ENCODE assay signal across 16 cellular contexts in genomic region chr4:103994059-103994458, GRCh38.
A peak's percentile ranks its signal among the peaks of the same experiment; 100 is the strongest.
DNase-seq lines count a peak whose midpoint lies in the region; ATAC-seq, FAIRE-seq and TF ChIP-seq lines count a peak whose summit lies in the region.
"Had no signal": no experiment of that assay in that cellular context is flagged by ENCODE, and none has a peak within 500 bp of the region (broad histone marks: within the 10 kb centered on the region; RNA-seq: fewer than 3 reads in every experiment).

No MANE protein-coding gene starts in this region.

- intact Hi-C loops in aorta (cut with DNase I) = no loop called here

- no peaks in the 10 kb centered on the region for H3K9me2 ChIP-seq in GM23338 (ENCODE audit: insufficient read depth)

- H3K27ac Mint-ChIP-seq in GM23338 = no peak overlapping the region
- H3K27ac Mint-ChIP-seq: activated CD4-positive, alpha-beta T cell treated with anti-CD3 and anti-CD28 coated beads, Interleukin-2, amount 10 ng/mL, durations not matched to agents 24 days and 14 days; naive thymus-derived CD8-positive, alpha-beta T cell had no signal

- H3K27ac ChIP-seq in GM23338 (ENCODE audit: low read depth) (no peak overlapping the region), foreskin keratinocyte (no peak overlapping the region), aorta (ENCODE audit: low read depth in 1 of 2, low read length in 2 of 2) (no peak overlapping the region)
- H3K27ac ChIP-seq: BLaER1 treated with 17β-estradiol and CSF1 and Interleukin-3, amounts not matched to agents 10 nM and 100 nM; dorsolateral prefrontal cortex had no signal

- H3K36me3 ChIP-seq in GM23338 (ENCODE audit: insufficient read depth) (no peaks in the 10 kb centered on the region; the same call in none of the 2 replicates), aorta (ENCODE audit: control insufficient read depth in 1 of 2, insufficient read depth in 2 of 2, low read length in 1 of 2) (no peaks in the 10 kb centered on the region)
- H3K36me3 ChIP-seq: BLaER1 treated with 17β-estradiol and CSF1 and Interleukin-3, amounts not matched to agents 10 nM and 100 nM had no signal

- H4K20me1 ChIP-seq in GM23338 (replicated peaks; ENCODE audit: insufficient read depth) = no peaks in the 10 kb centered on the region
- H4K20me1 ChIP-seq: BLaER1 treated with 17β-estradiol and CSF1 and Interleukin-3, amounts not matched to agents 10 nM and 100 nM had no signal

- H3K36me3 Mint-ChIP-seq in GM23338 (ENCODE audit: low read depth) = peaks cover 17% of the 10 kb centered on the region; the same call in 2 of the 3 replicates

- DNase-seq in GM23338 (ENCODE audit: low spot score) (peak; percentile 70), OCI-M1 (lab: John Stamatoyannopoulos, UW) (peak; percentile 38), foreskin keratinocyte (peak in 1 of 2 donors; percentile 45), T-helper 9 cell (no peak), aorta (no peak), dedifferentiated amniotic fluid mesenchymal stem cell (ENCODE audit: extremely low spot score) (no peak)
- DNase-seq: activated CD4-positive, alpha-beta T cell treated with anti-CD3 and anti-CD28 coated beads, Interleukin-2, amount 10 ng/mL, durations not matched to agents 24 days and 14 days; dorsolateral prefrontal cortex; hypothalamus; KG1; naive thymus-derived CD8-positive, alpha-beta T cell; stimulated activated CD4-positive, alpha-beta T cell treated with anti-CD3 and anti-CD28 coated beads, Interleukin-2, amount 100 ng/mL, for 24 hours had no signal

- H3K27me3 ChIP-seq in GM23338 (ENCODE audit: insufficient read depth) = no peaks in the 10 kb centered on the region
- H3K27me3 ChIP-seq in foreskin keratinocyte = no peaks in the 10 kb centered on the region
- H3K27me3 ChIP-seq in aorta (ENCODE audit: control insufficient read depth in 1 of 2, insufficient read depth in 2 of 2, low read length in 1 of 2) = no peaks in the 10 kb centered on the region
- H3K27me3 ChIP-seq: BLaER1 treated with 17β-estradiol and CSF1 and Interleukin-3, amounts not matched to agents 10 nM and 100 nM; dorsolateral prefrontal cortex had no signal

- H3K4me1 ChIP-seq in GM23338 (ENCODE audit: insufficient read depth) (peaks cover 6% of the 10 kb centered on the region; the same call in 1 of the 2 replicates), foreskin keratinocyte (peaks cover 13% of the 10 kb centered on the region), aorta (ENCODE audit: control insufficient read depth in 1 of 2, insufficient read depth in 2 of 2, low read length in 2 of 2) (no peaks in the 10 kb centered on the region)
- H3K4me1 ChIP-seq: BLaER1 treated with 17β-estradiol and CSF1 and Interleukin-3, amounts not matched to agents 10 nM and 100 nM had no signal

- H3K27me3 Mint-ChIP-seq in GM23338 (ENCODE audit: insufficient read depth, low read depth, poor library complexity) = no peaks in the 10 kb centered on the region
- H3K27me3 Mint-ChIP-seq: activated CD4-positive, alpha-beta T cell treated with anti-CD3 and anti-CD28 coated beads, Interleukin-2, amount 10 ng/mL, durations not matched to agents 24 days and 14 days had no signal

- no peak overlapping the region for H3K4me3 Mint-ChIP-seq in GM23338
- H3K4me3 Mint-ChIP-seq: activated CD4-positive, alpha-beta T cell treated with anti-CD3 and anti-CD28 coated beads, Interleukin-2, amount 10 ng/mL, durations not matched to agents 24 days and 14 days; naive thymus-derived CD8-positive, alpha-beta T cell had no signal

- peaks cover 11% of the 10 kb centered on the region for H3K4me1 Mint-ChIP-seq in GM23338
- H3K4me1 Mint-ChIP-seq: activated CD4-positive, alpha-beta T cell treated with anti-CD3 and anti-CD28 coated beads, Interleukin-2, amount 10 ng/mL, durations not matched to agents 24 days and 14 days; naive thymus-derived CD8-positive, alpha-beta T cell had no signal

- H3F3A ChIP-seq in GM23338 (replicated peaks; ENCODE audit: low read depth) = no peaks in the 10 kb centered on the region

- no peak overlapping the region for H3K4me2 ChIP-seq in GM23338
- H3K4me2 ChIP-seq: BLaER1 treated with 17β-estradiol and CSF1 and Interleukin-3, amounts not matched to agents 10 nM and 100 nM had no signal

- no peaks in the 10 kb centered on the region for H3K9me3 ChIP-seq in aorta (ENCODE audit: control insufficient read depth, low read length)

- no peak overlapping the region for H3K4me3 ChIP-seq in GM23338
- no peak overlapping the region for H3K4me3 ChIP-seq in aorta (ENCODE audit: low read length in 2 of 2)
- H3K4me3 ChIP-seq: BLaER1 treated with 17β-estradiol and CSF1 and Interleukin-3, amounts not matched to agents 10 nM and 100 nM; dorsolateral prefrontal cortex had no signal

- ATAC-seq in GM23338 = peak; percentile 47
- ATAC-seq in foreskin keratinocyte = no peak
- ATAC-seq in aorta (ENCODE audit: low FRiP score) = no peak
- ATAC-seq in GM18502 (IDR thresholded peaks at IDR 0.05; ENCODE audit: poor library complexity, unreplicated experiment) = no peak
- ATAC-seq: naive thymus-derived CD8-positive, alpha-beta T cell had no signal

- TF ChIP-seq CTCF in GM23338 (conservative IDR thresholded peaks at IDR 0.05; ENCODE audit: low read depth in 2 of 2) (peak in 1 of 2 experiments; percentile 75), foreskin keratinocyte (conservative IDR thresholded peaks at IDR 0.05) (peak; percentile 65)

- no peaks in the 10 kb centered on the region for H3K79me2 ChIP-seq in GM23338 (replicated peaks; ENCODE audit: insufficient read depth)

- 10 to 15% methylated on average over 1 of the region's 1 CpG for WGBS in aorta, 2 donors

- H2AFZ ChIP-seq in GM23338 = no peak overlapping the region

- peaks cover 12% of the 10 kb centered on the region; the same call in 2 of the 3 replicates for H3K9me3 Mint-ChIP-seq in GM23338

- FAIRE-seq in A204.1 (lab: Jason Lieb, UNC) = peak; percentile 89
- FAIRE-seq: GM12892 had no signal

TF ChIP-seq in GM23338, 12 proteins besides CTCF, POLR2A, EP300 and RAD21 (continues in another document):
- TF ChIP-seq ZNF462 (CRISPR knock-in tag; IDR thresholded peaks at IDR 0.05) (no peak), STAT1 (IDR thresholded peaks at IDR 0.05; ENCODE audit: unreplicated experiment) (no peak), ZNF331 (CRISPR knock-in tag; IDR thresholded peaks at IDR 0.05; ENCODE audit: low read depth) (no peak), EZH2 (IDR thresholded peaks at IDR 0.05; ENCODE audit: low read depth, unreplicated experiment) (no peak)

Comparison
In these comparisons a context has a peak if more than half of its experiments do, and no peak if none do; other contexts are left out.
1. DNase-seq: peak in GM23338 (single experiment) and OCI-M1 (single experiment); none in T-helper 9 cell (single experiment), aorta (0 of 2) and dedifferentiated amniotic fluid mesenchymal stem cell (single experiment).